ENCODE assay signal across 16 cellular contexts in genomic region chr20:4617484-4617883, GRCh38.
DNase-seq lines count a peak whose midpoint lies in the region; ATAC-seq and TF ChIP-seq lines count a peak whose summit lies in the region.
"Had no signal": no experiment of that assay in that cellular context is flagged by ENCODE, and none has a peak within 500 bp of the region (broad histone marks: within the 10 kb centered on the region; RNA-seq: fewer than 3 reads in every experiment).

No MANE protein-coding gene starts in this region.

- no peak for TF ChIP-seq CTCF in gastrocnemius medialis (IDR thresholded peaks at IDR 0.05 in 4 of 5, conservative IDR thresholded peaks at IDR 0.05 in 1 of 5)

- intact Hi-C loops in gastrocnemius medialis (cut with DNase I; ENCODE audit: low total_unique reads), result no loop called here

- in situ Hi-C loops in gastrocnemius medialis (cut with MboI; ENCODE audit: low sequenced_read_pairs in 4 of 4), result no loop called here

- H3K9me3 ChIP-seq in gastrocnemius medialis, result no peaks in the 10 kb centered on the region
- H3K9me3 ChIP-seq: Caco-2 had no signal

- H3K4me3 ChIP-seq in gastrocnemius medialis, result no peak overlapping the region
- H3K4me3 ChIP-seq: BLaER1, GM23248 had no signal

- DNase-seq in Ammon's horn (ENCODE audit: low spot score) (peak; percentile 55), cerebellar cortex (ENCODE audit: low spot score) (no peak), gastrocnemius medialis (no peak)
- DNase-seq in activated effector memory CD4-positive, alpha-beta T cell treated with anti-CD3 and anti-CD28 coated beads, Interleukin-2, amount 50 U/mL, for 16 hours, result no peak
- DNase-seq: Caco-2; CD4-positive, CD25-positive, alpha-beta regulatory T cell; CD8-positive, alpha-beta T cell; DMS153; DND-41; GM23248; H7; HCEC 1CT had no signal

- peak overlapping the region; percentile 49 for H3K27ac ChIP-seq in cingulate gyrus (ENCODE audit: low read depth, low read length)
- peak overlapping the region; percentile 13 for H3K27ac ChIP-seq in layer of hippocampus (ENCODE audit: low read depth, low read length)
- no peak overlapping the region for H3K27ac ChIP-seq in gastrocnemius medialis
- H3K27ac ChIP-seq: BLaER1, C4-2B, GM23248 had no signal

- no peak for ATAC-seq in gastrocnemius medialis
- ATAC-seq: CD8-positive, alpha-beta T cell had no signal

- H3K36me3 ChIP-seq in gastrocnemius medialis, result no peaks in the 10 kb centered on the region
- H3K36me3 ChIP-seq: BLaER1 had no signal

- no peaks in the 10 kb centered on the region for H3K27me3 ChIP-seq in layer of hippocampus (ENCODE audit: control insufficient read depth, insufficient read depth, low read length)
- H3K27me3 ChIP-seq in gastrocnemius medialis, result no peaks in the 10 kb centered on the region
- H3K27me3 ChIP-seq: BLaER1 had no signal

- peaks cover 6 to 10% of the 10 kb centered on the region in 2 donors for H3K4me1 ChIP-seq in gastrocnemius medialis
- H3K4me1 ChIP-seq: Caco-2 had no signal

- TF ChIP-seq POLR2A in gastrocnemius medialis (IDR thresholded peaks at IDR 0.05), result no peak

Comparison
In these comparisons a context has a peak if more than half of its experiments do, and no peak if none do; other contexts are left out.
1. H3K27ac ChIP-seq: peak in cingulate gyrus (single experiment) and layer of hippocampus (single experiment); none in gastrocnemius medialis (0 of 4).